In the genomic region with DNA sequence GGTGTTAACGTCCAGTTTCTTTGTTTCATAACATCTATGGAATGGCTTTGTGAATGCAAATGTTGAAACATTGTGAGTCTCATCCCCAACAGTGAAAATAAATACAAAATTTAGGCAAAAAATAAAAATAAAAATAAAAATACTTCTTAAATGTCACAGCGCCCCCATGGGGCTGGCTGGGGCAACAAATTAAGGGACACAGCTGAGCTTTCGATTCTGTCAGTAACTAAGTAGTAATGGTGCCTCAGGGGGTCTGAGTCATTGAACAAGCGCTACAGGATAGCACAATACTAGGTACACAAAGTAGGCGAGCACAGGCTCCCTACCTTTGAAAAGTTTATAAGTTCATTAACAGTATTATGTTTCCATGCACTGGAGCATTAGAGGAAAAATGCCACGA, we compare ENCODE assay signal across 11 cellular contexts.
A peak's percentile ranks its signal among the peaks of the same experiment; 100 is the strongest.
DNase-seq lines count a peak whose midpoint lies in the region; ATAC-seq, FAIRE-seq and TF ChIP-seq lines count a peak whose summit lies in the region.
"Had no signal": no experiment of that assay in that cellular context is flagged by ENCODE, and none has a peak within 500 bp of the region (broad histone marks: within the 10 kb centered on the region; RNA-seq: fewer than 3 reads in every experiment).

No MANE protein-coding gene starts in this region.

- H3K36me3 Mint-ChIP-seq in nephron (ENCODE audit: low read depth), result no peaks in the 10 kb centered on the region

- H3K27me3 ChIP-seq in effector memory CD4-positive, alpha-beta T cell (replicated peaks; ENCODE audit: control insufficient read depth, insufficient read depth, low read length, poor library complexity, severe bottlenecking), result no peaks in the 10 kb centered on the region

- no peak overlapping the region for H3K27ac ChIP-seq in effector memory CD4-positive, alpha-beta T cell (ENCODE audit: insufficient read depth, low read length, poor library complexity, severe bottlenecking)

- FAIRE-seq in D721Med (lab: Jason Lieb, UNC), result no peak
- FAIRE-seq: colon had no signal

- H3K27me3 Mint-ChIP-seq in nephron (ENCODE audit: low read depth), result no peaks in the 10 kb centered on the region

- peaks cover 16% of the 10 kb centered on the region for H3K4me1 Mint-ChIP-seq in nephron

- H3K9me3 ChIP-seq in effector memory CD4-positive, alpha-beta T cell (ENCODE audit: control insufficient read depth, low read length), result no peaks in the 10 kb centered on the region

- H3K4me3 ChIP-seq in effector memory CD4-positive, alpha-beta T cell (ENCODE audit: insufficient read depth, low read depth, low read length, poor library complexity, severe bottlenecking), result no peak overlapping the region

- H3K4me1 ChIP-seq in effector memory CD4-positive, alpha-beta T cell (ENCODE audit: control insufficient read depth, insufficient read depth, low read length, poor library complexity, severe bottlenecking), result no peaks in the 10 kb centered on the region

- no peaks in the 10 kb centered on the region for H3K9me3 Mint-ChIP-seq in nephron

- no peaks in the 10 kb centered on the region for H3K36me3 ChIP-seq in effector memory CD4-positive, alpha-beta T cell (ENCODE audit: control insufficient read depth, insufficient read depth, low read length)

- H3K4me3 Mint-ChIP-seq in nephron, result no peak overlapping the region

- H3K27ac Mint-ChIP-seq in nephron, result no peak overlapping the region

- DNase-seq in D721Med (ENCODE audit: insufficient read length, low spot score) (no peak), ecto neural progenitor cell (ENCODE audit: low spot score) (peak; percentile 49), NCI-H2029 treated with DMSO at 0.1 percent for 48 hours (lab: John Stamatoyannopoulos, UW) (no peak), NCI-H1092 (lab: John Stamatoyannopoulos, UW) (no peak)
- DNase-seq in effector memory CD4-positive, alpha-beta T cell, result no peak
- DNase-seq: activated CD4-positive, CD25-positive, alpha-beta regulatory T cell; NCI-H2029 had no signal

- no peak for ATAC-seq in GM21367 (IDR thresholded peaks at IDR 0.05; ENCODE audit: unreplicated experiment)

- TF ChIP-seq CTCF in D721Med (IDR thresholded peaks at IDR 0.05; ENCODE audit: insufficient read depth, missing control alignments) (peak; percentile 16), LNCAP (IDR thresholded peaks at IDR 0.05) (peak; percentile 62), nephron (IDR thresholded peaks at IDR 0.05; ENCODE audit: unreplicated experiment in 3 of 3) (peak in 2 of 3 experiments; percentile 46 to 53)
